Comparison of ENCODE assay signal across 21 cellular contexts in the genomic region with DNA sequence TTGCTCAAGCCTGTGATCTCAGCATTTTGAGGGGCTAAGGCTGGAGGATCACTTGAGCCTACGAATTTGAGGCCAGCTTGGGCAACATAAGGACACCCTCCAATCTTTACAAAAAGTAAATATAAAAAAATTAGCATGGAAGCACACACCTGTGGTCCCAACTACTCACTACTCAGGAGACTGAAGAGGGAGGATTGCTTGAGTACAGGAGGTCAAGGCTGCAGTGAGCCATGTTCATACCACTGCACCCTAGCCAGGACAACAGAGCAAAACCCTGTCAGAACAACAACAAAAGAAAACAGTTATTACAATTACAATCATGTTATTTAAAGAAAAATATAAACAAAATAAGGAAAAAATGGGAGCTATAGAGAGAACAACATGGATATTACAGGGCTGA.
"Had no signal": no experiment of that assay in that cellular context is flagged by ENCODE, and none has a peak within 500 bp of the region (broad histone marks: within the 10 kb centered on the region; RNA-seq: fewer than 3 reads in every experiment).

No MANE protein-coding gene starts in this region.

- H3K27me3 ChIP-seq: dorsolateral prefrontal cortex, esophagus squamous epithelium, gastrocnemius medialis, heart right ventricle, left lung had no signal

- DNase-seq: dermis blood vessel endothelial cell; dorsolateral prefrontal cortex; effector CD4-positive, alpha-beta T cell; effector memory CD4-positive, alpha-beta T cell; esophagus squamous epithelium; foreskin fibroblast; foreskin melanocyte; gastrocnemius medialis; glutamatergic neuron; head of caudate nucleus; heart right ventricle; hippocampal formation; left cardiac atrium; left lung; left ventricle myocardium superior; lower lobe of right lung; mesenchymal stem cell; midbrain had no signal

- H3K36me3 ChIP-seq: esophagus squamous epithelium, gastrocnemius medialis, heart right ventricle, left lung, lower lobe of right lung had no signal

- H3K4me3 ChIP-seq: coronary artery, dorsolateral prefrontal cortex, esophagus squamous epithelium, gastrocnemius medialis, heart right ventricle, left lung, lower lobe of right lung had no signal

- H3K27ac ChIP-seq: coronary artery, dorsolateral prefrontal cortex, esophagus squamous epithelium, gastrocnemius medialis, heart right ventricle, left lung, lower lobe of right lung had no signal

- H3K9me3 ChIP-seq: esophagus squamous epithelium, gastrocnemius medialis, heart right ventricle, left lung, lower lobe of right lung had no signal

- ATAC-seq: gastrocnemius medialis, heart right ventricle, left cardiac atrium, left lung, left ventricle myocardium superior, lower lobe of right lung had no signal

- H3K4me1 ChIP-seq: gastrocnemius medialis had no signal

- FAIRE-seq: islet of Langerhans, keratinocyte had no signal
